In the genomic region with DNA sequence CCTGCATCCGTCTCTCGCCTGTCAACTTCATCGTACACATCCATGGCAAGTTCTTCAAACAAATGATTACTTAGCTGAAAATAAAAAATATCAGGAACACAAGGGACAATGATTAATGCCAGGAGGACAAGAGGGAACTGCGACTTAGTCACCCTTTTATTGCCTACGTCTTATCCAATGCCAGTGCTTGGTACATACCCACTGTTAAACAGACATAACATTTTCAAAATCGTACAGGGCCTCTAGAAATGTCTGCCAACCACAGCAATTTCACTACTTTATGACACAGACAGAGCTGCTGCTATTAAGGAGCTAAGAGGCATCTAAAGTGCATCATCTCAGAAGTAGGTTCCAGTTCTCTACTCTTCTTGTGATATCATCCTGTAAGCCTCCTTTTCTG, we compare ENCODE assay signal across 20 cellular contexts. TPM values are rescaled to one million over a fixed set of nuclear protein-coding genes. Genes with fewer than 3 reads are reported as not detected.
DNase-seq lines count a peak whose midpoint lies in the region; ATAC-seq and TF ChIP-seq lines count a peak whose summit lies in the region.
"Had no signal": no experiment of that assay in that cellular context is flagged by ENCODE, and none has a peak within 500 bp of the region (broad histone marks: within the 10 kb centered on the region; RNA-seq: fewer than 3 reads in every experiment).

No MANE protein-coding gene starts in this region.

- H3K36me3 Mint-ChIP-seq in neural progenitor cell: peaks cover 30% of the 10 kb centered on the region

- H3K4me3 Mint-ChIP-seq in neural progenitor cell: no peak overlapping the region
- H3K4me3 Mint-ChIP-seq: activated CD4-positive, alpha-beta memory T cell treated with anti-CD3 and anti-CD28 coated beads for 36 hours; CD14-positive monocyte; immature natural killer cell; WTC11 had no signal

- no peaks in the 10 kb centered on the region for H3K79me2 ChIP-seq in neural progenitor cell (ENCODE audit: low read depth)

- no peaks in the 10 kb centered on the region for H3F3A ChIP-seq in neural progenitor cell (ENCODE audit: low read depth)

- peak overlapping the region in 3 of 5 donors; percentile 21 to 63 (median 44) for H3K27ac ChIP-seq in adrenal gland
- peak overlapping the region in 8 of 10 donors; percentile 10 to 52 (median 43) for H3K27ac ChIP-seq in heart right ventricle
- no peak overlapping the region for H3K27ac ChIP-seq in neural progenitor cell
- H3K27ac ChIP-seq: PC-9, SJCRH30, vagina had no signal

- H3K27ac Mint-ChIP-seq in neural progenitor cell: no peak overlapping the region
- H3K27ac Mint-ChIP-seq: activated CD4-positive, alpha-beta memory T cell treated with anti-CD3 and anti-CD28 coated beads for 36 hours; WTC11 had no signal

- TF ChIP-seq CTCF in adrenal gland (IDR thresholded peaks at IDR 0.05) (no peak), heart right ventricle (IDR thresholded peaks at IDR 0.05) (no peak), neural progenitor cell (IDR thresholded peaks at IDR 0.05) (no peak)

- 57 to 65% (median 61%) methylated on average over 6 of the region's 6 CpGs for WGBS in adrenal gland, 4 donors
- WGBS in heart right ventricle, 2 donors: 52 to 55% methylated on average over 6 of the region's 6 CpGs

- H3K4me1 Mint-ChIP-seq in neural progenitor cell: no peaks in the 10 kb centered on the region
- H3K4me1 Mint-ChIP-seq: WTC11 had no signal

- no peaks in the 10 kb centered on the region for H3K27me3 Mint-ChIP-seq in neural progenitor cell (ENCODE audit: insufficient read depth, low read depth)
- H3K27me3 Mint-ChIP-seq: activated CD4-positive, alpha-beta memory T cell treated with anti-CD3 and anti-CD28 coated beads for 36 hours had no signal

- H3K27me3 ChIP-seq in adrenal gland: no peaks in the 10 kb centered on the region
- no peaks in the 10 kb centered on the region for H3K27me3 ChIP-seq in heart right ventricle
- H3K27me3 ChIP-seq in neural progenitor cell: no peaks in the 10 kb centered on the region
- H3K27me3 ChIP-seq: SJCRH30, vagina had no signal

- no peak overlapping the region for H3K4me3 ChIP-seq in adrenal gland
- no peak overlapping the region for H3K4me3 ChIP-seq in heart right ventricle
- no peak overlapping the region for H3K4me3 ChIP-seq in neural progenitor cell
- H3K4me3 ChIP-seq: PC-9, SJCRH30, vagina had no signal

- TF ChIP-seq POLR2A in adrenal gland (IDR thresholded peaks at IDR 0.05): no peak

- no peak overlapping the region for H3K4me2 ChIP-seq in neural progenitor cell
- H3K4me2 ChIP-seq: PC-9 had no signal

- no peaks in the 10 kb centered on the region for H4K20me1 ChIP-seq in neural progenitor cell (ENCODE audit: low read depth)

- intact Hi-C loops in Right ventricle myocardium inferior (cut with DNase I): loop anchor here (5.0 kb wide), 1 partner anchor 36 kb away; a partner anchor contains a TSS
- intact Hi-C loops in cardiac septum (cut with DNase I): no loop called here
- intact Hi-C loops in adrenal gland (cut with DNase I): no loop called here
- intact Hi-C loops in heart right ventricle (cut with DNase I): no loop called here

- H3K9ac ChIP-seq in neural progenitor cell: no peak overlapping the region

- no peaks in the 10 kb centered on the region for H3K9me3 ChIP-seq in adrenal gland (replicated peaks in 1 of 3)
- H3K9me3 ChIP-seq in heart right ventricle: no peaks in the 10 kb centered on the region
- no peaks in the 10 kb centered on the region for H3K9me3 ChIP-seq in neural progenitor cell (ENCODE audit: low read depth)
- H3K9me3 ChIP-seq: SJCRH30, vagina had no signal

- no peak overlapping the region for H2AFZ ChIP-seq in neural progenitor cell (replicated peaks)
- H2AFZ ChIP-seq: PC-9 had no signal

- H3K4me1 ChIP-seq in adrenal gland (replicated peaks in 1 of 2) (peaks cover 5 to 19% of the 10 kb centered on the region in 2 donors), heart right ventricle (peaks cover 0 to 16% (median 8%) of the 10 kb centered on the region in 9 donors), neural progenitor cell (no peaks in the 10 kb centered on the region)
- H3K4me1 ChIP-seq: SJCRH30, vagina had no signal

- DNase-seq in Right ventricle myocardium inferior (ENCODE audit: missing footprints) (no peak), cardiac septum (ENCODE audit: low spot score) (no peak), adrenal gland (no peak), heart right ventricle (no peak), DMS114 treated with DMSO at 0.1 percent for 48 hours (lab: John Stamatoyannopoulos, UW; ENCODE audit: unreplicated experiment) (no peak), neural progenitor cell (ENCODE audit: low spot score) (no peak), NCI-H345 (lab: John Stamatoyannopoulos, UW) (no peak), DMS153 (lab: John Stamatoyannopoulos, UW) (no peak)
- DNase-seq: activated CD4-positive, alpha-beta memory T cell treated with anti-CD3 and anti-CD28 coated beads for 36 hours; activated naive CD4-positive, alpha-beta T cell treated with anti-CD3 and anti-CD28 coated beads, Interleukin-2, amount 50 U/mL, for 16 hours; GDM1; immature natural killer cell; NCI-H187 treated with DMSO at 0.1 percent for 48 hours; NCI-H446; PC-9; SJCRH30; stimulated activated CD4-positive, alpha-beta T cell treated with anti-CD3 and anti-CD28 coated beads, Interleukin-12 subunit alpha, Interleukin-12 subunit beta, amount 100 ng/mL, for 4 hours had no signal

- H3K9me3 Mint-ChIP-seq in neural progenitor cell: no peaks in the 10 kb centered on the region
- H3K9me3 Mint-ChIP-seq: activated CD4-positive, alpha-beta memory T cell treated with anti-CD3 and anti-CD28 coated beads for 36 hours; CD14-positive monocyte; immature natural killer cell; WTC11 had no signal

- H3K36me3 ChIP-seq in adrenal gland (replicated peaks in 1 of 2): peaks cover 0 to 80% of the 10 kb centered on the region in 2 donors
- H3K36me3 ChIP-seq in heart right ventricle: peaks cover 0 to 99% (median 50%) of the 10 kb centered on the region in 9 donors
- H3K36me3 ChIP-seq in neural progenitor cell: no peaks in the 10 kb centered on the region

- ATAC-seq in Right ventricle myocardium inferior: peak; percentile 45
- ATAC-seq in heart right ventricle: peak in 6 of 8 donors; percentile 7 to 67 (median 47)
- ATAC-seq: WTC11 had no signal

RNA-seq across cellular contexts. Expression of a gene that starts 34.6 kb away (rescaled TPM):
- total RNA-seq in Right ventricle myocardium inferior (47.1 TPM), cardiac septum (31.2 TPM), adrenal gland (10 to 100 TPM; 35.9 to 80.9 (median 59.2) TPM), heart right ventricle (10 to 100 TPM; 31.7 to 44.9 (median 40.1) TPM), neural progenitor cell (ENCODE audit: low replicate concordance) (23.9 and 28.5 TPM in 2 replicates)
- polyA plus RNA-seq in adrenal gland (10 to 100 TPM; 24.3 to 56.3 (median 31.6) TPM), heart right ventricle (10 to 100 TPM; 17.8 to 21.5 TPM)

RNA-seq across cellular contexts. Expression of a gene that starts 37.6 kb away (rescaled TPM):
- total RNA-seq in Right ventricle myocardium inferior (22.9 TPM), cardiac septum (15.5 TPM), adrenal gland (10 to 100 TPM; 31.0 to 84.5 (median 45.6) TPM), heart right ventricle (10 to 100 TPM; 15.3 to 29.0 (median 18.6) TPM), neural progenitor cell (ENCODE audit: low replicate concordance) (35.4 and 47.5 TPM in 2 replicates)
- polyA plus RNA-seq in adrenal gland (10 to 100 TPM; 17.1 to 38.6 (median 17.1) TPM), heart right ventricle (10 to 100 TPM; 14.0 to 25.7 TPM)
